20 cellular contexts compared by ENCODE assay signal in the genomic region with DNA sequence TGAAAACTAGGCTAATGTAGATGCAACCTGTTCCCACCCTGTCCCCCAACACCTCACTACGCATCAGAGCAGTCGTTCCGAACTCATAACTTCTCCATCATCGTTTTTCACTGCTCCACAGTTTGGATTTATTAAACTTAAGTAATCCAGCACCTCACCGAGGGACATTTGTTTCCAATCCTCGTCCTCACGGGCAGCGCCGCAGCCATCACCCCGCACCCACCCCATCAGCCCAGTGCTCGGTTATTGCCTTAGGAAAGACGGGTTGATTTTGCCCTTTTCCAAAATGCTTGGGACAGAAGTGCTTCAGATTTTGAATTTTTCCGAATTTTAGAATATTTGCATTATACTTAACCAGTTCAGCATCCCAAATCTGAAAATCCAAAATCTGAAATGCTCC.
"Had no signal": no experiment of that assay in that cellular context is flagged by ENCODE, and none has a peak within 500 bp of the region (broad histone marks: within the 10 kb centered on the region; RNA-seq: fewer than 3 reads in every experiment).

No MANE protein-coding gene starts in this region.

- H3K4me3 ChIP-seq: dorsolateral prefrontal cortex, esophagus muscularis mucosa, gastrocnemius medialis, heart right ventricle, lung, tibial artery had no signal

- DNase-seq: cortex of kidney; effector memory CD8-positive, alpha-beta T cell; heart right ventricle; hypothalamus; islet precursor cell; left ventricle myocardium superior; mesenchymal stem cell; naive B cell; occipital lobe; small intestine; stimulated activated CD4-positive, alpha-beta T cell treated with anti-CD3 and anti-CD28 coated beads, Interleukin-2, amount 100 ng/mL, for 48 hours; stimulated activated CD8-positive, alpha-beta memory T cell treated with anti-CD3 and anti-CD28 coated beads, Interleukin-4, amount 100 ng/mL, for 48 hours; stimulated activated naive CD8-positive, alpha-beta T cell treated with anti-CD3 and anti-CD28 coated beads, Interleukin-15, Interleukin-2, amounts not matched to agents 100 U/mL and 50 U/mL, for 24 hours had no signal

- H3K27me3 ChIP-seq: dorsolateral prefrontal cortex, esophagus muscularis mucosa, gastrocnemius medialis had no signal

- FAIRE-seq: small intestine had no signal

- H3K27ac ChIP-seq: dorsolateral prefrontal cortex, epithelial cell of prostate, esophagus muscularis mucosa, gastrocnemius medialis, heart right ventricle, tibial artery had no signal

- ATAC-seq: effector memory CD8-positive, alpha-beta T cell; gastrocnemius medialis; heart right ventricle; left ventricle myocardium superior; stimulated activated effector memory CD8-positive, alpha-beta T cell treated with anti-CD3 and anti-CD28 coated beads, Interleukin-12 subunit alpha, Interleukin-12 subunit beta, amount 100 ng/mL, for 72 hours; stimulated activated naive CD8-positive, alpha-beta T cell treated with anti-CD3 and anti-CD28 coated beads, Interleukin-15, Interleukin-2, amounts not matched to agents 100 U/mL and 50 U/mL, for 24 hours had no signal

- H3K36me3 ChIP-seq: esophagus muscularis mucosa, gastrocnemius medialis, heart right ventricle, tibial artery had no signal

- H3K4me1 ChIP-seq: esophagus muscularis mucosa, gastrocnemius medialis, heart right ventricle, tibial artery had no signal

- H3K9me3 ChIP-seq: esophagus muscularis mucosa, gastrocnemius medialis, heart right ventricle, tibial artery had no signal
